In the genomic region with DNA sequence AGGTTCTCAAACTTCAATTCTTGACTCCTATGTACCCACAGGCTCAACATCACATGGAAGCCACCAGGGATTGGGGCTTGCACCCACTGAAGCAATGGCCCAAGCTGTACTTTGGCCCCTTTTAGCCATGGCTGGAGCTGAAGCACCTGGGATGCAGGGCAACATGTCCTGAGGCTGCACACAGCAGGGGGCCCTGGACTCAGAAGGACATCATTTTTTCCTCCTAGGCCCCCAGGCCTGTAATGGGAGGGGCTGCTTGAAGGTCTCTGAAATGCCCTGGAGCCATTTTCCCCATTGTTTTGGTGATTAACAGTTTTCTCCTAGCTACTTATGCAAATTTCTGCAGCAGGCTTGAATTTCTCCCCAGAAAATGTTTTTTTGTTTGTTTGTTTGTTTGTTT, we compare ENCODE assay signal across 18 cellular contexts.
A peak's percentile ranks its signal among the peaks of the same experiment; 100 is the strongest.
DNase-seq lines count a peak whose midpoint lies in the region; ATAC-seq and TF ChIP-seq lines count a peak whose summit lies in the region.
"Had no signal": no experiment of that assay in that cellular context is flagged by ENCODE, and none has a peak within 500 bp of the region (broad histone marks: within the 10 kb centered on the region; RNA-seq: fewer than 3 reads in every experiment).

No MANE protein-coding gene starts in this region.

- H3K9ac ChIP-seq in NT2/D1 (ENCODE audit: insufficient read length, low read depth), result no peak overlapping the region
- no peak overlapping the region for H3K9ac ChIP-seq in endodermal cell (ENCODE audit: extremely low read depth, low read length, poor library complexity, severe bottlenecking)

- H3K9me3 ChIP-seq in NT2/D1 (ENCODE audit: insufficient read depth, low read length) (peaks cover 12% of the 10 kb centered on the region; the same call in 1 of the 2 replicates), endodermal cell (ENCODE audit: control insufficient read depth, low read length) (peaks cover 17% of the 10 kb centered on the region), thyroid gland (no peaks in the 10 kb centered on the region)

- intact Hi-C loops in thyroid gland (cut with DNase I), result no loop called here

- no peak overlapping the region for H3K4me3 Mint-ChIP-seq in stimulated activated naive CD8-positive, alpha-beta T cell treated with anti-CD3 and anti-CD28 coated beads, Interleukin-15, amount 100 ng/mL, for 72 hours
- H3K4me3 Mint-ChIP-seq in endodermal cell, result no peak overlapping the region
- H3K4me3 Mint-ChIP-seq: B cell had no signal

- peaks cover 12 to 25% of the 10 kb centered on the region in 2 donors for H3K9me3 Mint-ChIP-seq in stimulated activated naive CD8-positive, alpha-beta T cell treated with anti-CD3 and anti-CD28 coated beads, Interleukin-15, amount 100 ng/mL, for 72 hours
- peaks cover 32% of the 10 kb centered on the region for H3K9me3 Mint-ChIP-seq in endodermal cell

- H3K27ac ChIP-seq in endodermal cell (ENCODE audit: low read depth, low read length) (no peak overlapping the region), thyroid gland (no peak overlapping the region)

- no peaks in the 10 kb centered on the region for H3K36me3 ChIP-seq in NT2/D1 (ENCODE audit: insufficient read depth, insufficient read length, low read length)
- H3K36me3 ChIP-seq in endodermal cell (ENCODE audit: control insufficient read depth, insufficient read depth, low read length), result no peaks in the 10 kb centered on the region
- no peaks in the 10 kb centered on the region for H3K36me3 ChIP-seq in thyroid gland

- no peaks in the 10 kb centered on the region for H3K27me3 ChIP-seq in NT2/D1 (ENCODE audit: insufficient read depth, insufficient read length)
- H3K27me3 ChIP-seq in endodermal cell (ENCODE audit: control insufficient read depth, insufficient read depth, low read length, poor library complexity, severe bottlenecking), result no peaks in the 10 kb centered on the region
- H3K27me3 ChIP-seq in thyroid gland, result no peaks in the 10 kb centered on the region

- no peaks in the 10 kb centered on the region for H3K27me3 Mint-ChIP-seq in stimulated activated naive CD8-positive, alpha-beta T cell treated with anti-CD3 and anti-CD28 coated beads, Interleukin-15, amount 100 ng/mL, for 72 hours
- H3K27me3 Mint-ChIP-seq in endodermal cell (ENCODE audit: insufficient read depth), result no peaks in the 10 kb centered on the region
- H3K27me3 Mint-ChIP-seq: B cell had no signal

- ATAC-seq in stimulated activated naive CD8-positive, alpha-beta T cell treated with anti-CD3 and anti-CD28 coated beads, Interleukin-15, Interleukin-2, amounts not matched to agents 100 U/mL and 50 U/mL, for 24 hours, result no peak
- no peak for ATAC-seq in stimulated activated naive CD8-positive, alpha-beta T cell treated with anti-CD3 and anti-CD28 coated beads, Interleukin-15, amount 100 ng/mL, for 72 hours
- ATAC-seq in GM18517 (IDR thresholded peaks at IDR 0.05; ENCODE audit: unreplicated experiment), result no peak
- no peak for ATAC-seq in HG02798 (IDR thresholded peaks at IDR 0.05; ENCODE audit: poor library complexity, unreplicated experiment)
- ATAC-seq: HCT116 had no signal

- H3K4me3 ChIP-seq in NT2/D1 (ENCODE audit: insufficient read length, low read depth) (no peak overlapping the region), endodermal cell (ENCODE audit: low read length) (no peak overlapping the region), thyroid gland (replicated peaks in 1 of 3) (no peak overlapping the region)

- DNase-seq in stimulated activated naive CD8-positive, alpha-beta T cell treated with anti-CD3 and anti-CD28 coated beads, Interleukin-15, Interleukin-2, amounts not matched to agents 100 U/mL and 50 U/mL, for 24 hours, result peak; percentile 3
- no peak for DNase-seq in stimulated activated naive CD8-positive, alpha-beta T cell treated with anti-CD3 and anti-CD28 coated beads, Interleukin-15, amount 100 ng/mL, for 72 hours
- DNase-seq in NT2/D1 (ENCODE audit: low read depth, low spot score) (peak; percentile 27), endodermal cell (peak; percentile 51), thyroid gland (no peak)
- DNase-seq: DMS79 treated with DMSO at 0.1 percent for 48 hours, GOT3, NCI-H1105 treated with DMSO at 0.1 percent for 48 hours, NCI-H2029 treated with DMSO at 0.1 percent for 48 hours, NCI-H2171, NCI-H345, NCI-H524, NCI-H774, Right ventricle myocardium superior had no signal

- TF ChIP-seq CTCF in endodermal cell (conservative IDR thresholded peaks at IDR 0.05) (no peak), thyroid gland (IDR thresholded peaks at IDR 0.05) (no peak)

- TF ChIP-seq POLR2A in thyroid gland (IDR thresholded peaks at IDR 0.05), result no peak

- H3K36me3 Mint-ChIP-seq in endodermal cell (ENCODE audit: low read depth), result peaks cover 11% of the 10 kb centered on the region

- H3K27ac Mint-ChIP-seq in stimulated activated naive CD8-positive, alpha-beta T cell treated with anti-CD3 and anti-CD28 coated beads, Interleukin-15, amount 100 ng/mL, for 72 hours, result no peak overlapping the region
- H3K27ac Mint-ChIP-seq in endodermal cell, result no peak overlapping the region
- H3K27ac Mint-ChIP-seq: B cell had no signal

- H3K4me1 Mint-ChIP-seq in stimulated activated naive CD8-positive, alpha-beta T cell treated with anti-CD3 and anti-CD28 coated beads, Interleukin-15, amount 100 ng/mL, for 72 hours, result no peaks in the 10 kb centered on the region
- H3K4me1 Mint-ChIP-seq in endodermal cell, result no peaks in the 10 kb centered on the region
- H3K4me1 Mint-ChIP-seq: B cell had no signal

- no peaks in the 10 kb centered on the region for H3K4me1 ChIP-seq in NT2/D1 (ENCODE audit: insufficient read depth, insufficient read length)
- no peaks in the 10 kb centered on the region for H3K4me1 ChIP-seq in endodermal cell (ENCODE audit: control insufficient read depth, insufficient read depth, low read length)
- H3K4me1 ChIP-seq in thyroid gland, result no peaks in the 10 kb centered on the region

Comparison
In these comparisons a context has a peak if more than half of its experiments do, and no peak if none do; other contexts are left out.
1. DNase-seq: peak in stimulated activated naive CD8-positive, alpha-beta T cell treated with anti-CD3 and anti-CD28 coated beads, Interleukin-15, Interleukin-2, amounts not matched to agents 100 U/mL and 50 U/mL, for 24 hours (single experiment), NT2/D1 (single experiment) and endodermal cell (single experiment); none in stimulated activated naive CD8-positive, alpha-beta T cell treated with anti-CD3 and anti-CD28 coated beads, Interleukin-15, amount 100 ng/mL, for 72 hours (0 of 2) and thyroid gland (0 of 2).